1 cellular context compared by ENCODE assay signal in genomic region chr13:50909605-50910482, GRCh38.
TF ChIP-seq lines count a peak whose summit lies in the region.

Gene RNASEH2B (plus strand): TSS chr13:50909791. CDS start chr13:50910077, 286 bp downstream.

TF ChIP-seq in K562, 482 proteins besides CTCF, POLR2A, EP300 and RAD21 (continued from another document and continues in another):
- TF ChIP-seq ZBTB40 (IDR thresholded peaks at IDR 0.05), result no peak
- TF ChIP-seq ZBTB40 (CRISPR knock-in tag; IDR thresholded peaks at IDR 0.05), result no peak
- TF ChIP-seq ATF7 (IDR thresholded peaks at IDR 0.05), result peak; percentile 90
- TF ChIP-seq CREM (IDR thresholded peaks at IDR 0.05; ENCODE audit: low read depth), result peak; percentile 83
- TF ChIP-seq ZNF124 (CRISPR knock-in tag; IDR thresholded peaks at IDR 0.05), result no peak
- TF ChIP-seq C11orf30 (IDR thresholded peaks at IDR 0.05; ENCODE audit: low read depth), result peak; percentile 42; the same call in 1 of the 2 replicates
- TF ChIP-seq RBBP5 (IDR thresholded peaks at IDR 0.05; ENCODE audit: borderline replicate concordance, insufficient read depth, low read length, poor library complexity, severe bottlenecking), result peak; percentile 53
- no peak for TF ChIP-seq PHTF2 (CRISPR knock-in tag; IDR thresholded peaks at IDR 0.05)
- peak; percentile 54; the same call in 1 of the 2 replicates for TF ChIP-seq MTA1 (IDR thresholded peaks at IDR 0.05; ENCODE audit: borderline replicate concordance)
- no peak for TF ChIP-seq CHD4 (IDR thresholded peaks at IDR 0.05; ENCODE audit: insufficient read depth, insufficient replicate concordance, low read depth, low read length, poor library complexity, severe bottlenecking)
- TF ChIP-seq THRA (IDR thresholded peaks at IDR 0.05), result no peak
- no peak for TF ChIP-seq ZNF318 (IDR thresholded peaks at IDR 0.05; ENCODE audit: borderline replicate concordance in 1 of 2, low read depth in 1 of 2)
- no peak for TF ChIP-seq MAFK (IDR thresholded peaks at IDR 0.05; ENCODE audit: low read length)
- 0 out of 2 replicates have a peak, but pooled peaks have one; percentile 16 for TF ChIP-seq ETV5 (CRISPR knock-in tag; IDR thresholded peaks at IDR 0.05; ENCODE audit: low read depth)
- peak; percentile 86; the same call in 1 of the 2 replicates for TF ChIP-seq E2F1 (CRISPR knock-in tag; IDR thresholded peaks at IDR 0.05)
- TF ChIP-seq CTBP1 (IDR thresholded peaks at IDR 0.05; ENCODE audit: borderline replicate concordance), result peak; percentile 47; the same call in 1 of the 2 replicates
- TF ChIP-seq ZNF431 (CRISPR knock-in tag; IDR thresholded peaks at IDR 0.05), result no peak
- peak; percentile 56 for TF ChIP-seq ZBTB7A (IDR thresholded peaks at IDR 0.05; ENCODE audit: borderline replicate concordance, control insufficient read depth, low read depth, low read length)
- TF ChIP-seq ZBTB11 (CRISPR knock-in tag; IDR thresholded peaks at IDR 0.05), result 0 out of 6 replicates have a peak, but pooled peaks of 1 of the 3 experiments have one; percentile 30
- peak; percentile 50 for TF ChIP-seq RBM22 (IDR thresholded peaks at IDR 0.05; ENCODE audit: low read depth, low read length, poor library complexity, severe bottlenecking)
- no peak for TF ChIP-seq FOXK1 (CRISPR knock-in tag; IDR thresholded peaks at IDR 0.05; ENCODE audit: borderline replicate concordance)
- TF ChIP-seq CREB5 (CRISPR knock-in tag; IDR thresholded peaks at IDR 0.05), result no peak
- TF ChIP-seq POLR2G (IDR thresholded peaks at IDR 0.05; ENCODE audit: low read depth, low read length), result peak; percentile 97
- no peak for TF ChIP-seq PHF21A (IDR thresholded peaks at IDR 0.05; ENCODE audit: borderline replicate concordance, low read depth)
- TF ChIP-seq ZNF444 (CRISPR knock-in tag; IDR thresholded peaks at IDR 0.05), result no peak
- TF ChIP-seq ATF2 (CRISPR knock-in tag; IDR thresholded peaks at IDR 0.05), result 0 out of 2 replicates have a peak, but pooled peaks have one; percentile 27
